10 cellular contexts compared by ENCODE assay signal in the genomic region with DNA sequence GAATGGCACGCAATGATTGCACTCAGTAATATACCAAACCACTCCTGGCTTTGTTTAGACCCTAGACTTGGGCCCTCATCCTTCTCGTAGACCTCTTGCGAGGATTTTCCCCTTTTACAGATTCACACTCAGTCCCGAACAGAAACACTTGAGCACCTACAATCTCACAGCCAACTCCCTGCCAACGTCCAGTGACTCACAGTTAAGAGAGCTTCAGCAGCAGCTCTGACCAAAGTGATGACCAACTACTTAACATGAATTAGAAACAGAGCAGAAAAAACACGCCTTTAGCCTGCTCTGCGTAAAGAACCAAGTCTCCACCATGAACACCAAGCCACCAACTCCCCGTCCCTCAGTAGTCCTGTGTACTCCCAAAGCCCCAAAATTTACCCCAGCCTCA. TPM values are rescaled to one million over a fixed set of nuclear protein-coding genes. Genes with fewer than 3 reads are reported as not detected.
DNase-seq lines count a peak whose midpoint lies in the region; ATAC-seq, FAIRE-seq and TF ChIP-seq lines count a peak whose summit lies in the region.
"Had no signal": no experiment of that assay in that cellular context is flagged by ENCODE, and none has a peak within 500 bp of the region (broad histone marks: within the 10 kb centered on the region; RNA-seq: fewer than 3 reads in every experiment).

No MANE protein-coding gene starts in this region.

- intact Hi-C loops in left cardiac atrium (cut with DNase I) (no loop called here), Right ventricle myocardium inferior (cut with DNase I) (no loop called here), right cardiac atrium (cut with DNase I) (no loop called here), pancreas (cut with DNase I) (no loop called here)
- intact Hi-C loops in activated CD8-positive, alpha-beta T cell treated with anti-CD3 and anti-CD28 coated beads for 36 hours (cut with micrococcal nuclease), result loop anchor here (5.0 kb wide), 1 partner anchor 36 kb away; the partner anchor contains the start of gene STX1A

- H3K9me3 Mint-ChIP-seq in activated CD8-positive, alpha-beta T cell treated with anti-CD3 and anti-CD28 coated beads for 36 hours, result peaks cover 2% of the 10 kb centered on the region
- H3K9me3 Mint-ChIP-seq in stimulated activated naive CD8-positive, alpha-beta T cell treated with anti-CD3 and anti-CD28 coated beads, Interleukin-15, amount 100 ng/mL, for 72 hours, result no peaks in the 10 kb centered on the region

- peaks cover 38% of the 10 kb centered on the region for H3K36me3 Mint-ChIP-seq in activated CD8-positive, alpha-beta T cell treated with anti-CD3 and anti-CD28 coated beads for 36 hours (ENCODE audit: low read depth)

- H3K4me1 ChIP-seq in right cardiac atrium (ENCODE audit: control insufficient read depth, insufficient read depth, low read length) (peaks cover 3% of the 10 kb centered on the region), pancreas (peaks cover 8 to 14% (median 12%) of the 10 kb centered on the region in 3 donors)
- peaks cover 23% of the 10 kb centered on the region for H3K4me1 ChIP-seq in effector memory CD4-positive, alpha-beta T cell (ENCODE audit: control insufficient read depth, insufficient read depth, low read length, poor library complexity, severe bottlenecking)

- H3K4me3 ChIP-seq in right cardiac atrium (ENCODE audit: low read length), result no peak overlapping the region
- H3K4me3 ChIP-seq in pancreas, result peak overlapping the region in 2 of 4 donors; percentile 95
- H3K4me3 ChIP-seq in effector memory CD4-positive, alpha-beta T cell (ENCODE audit: insufficient read depth, low read depth, low read length, poor library complexity, severe bottlenecking), result no peak overlapping the region

- H3K36me3 ChIP-seq in pancreas, result no peaks in the 10 kb centered on the region
- H3K36me3 ChIP-seq in effector memory CD4-positive, alpha-beta T cell (ENCODE audit: control insufficient read depth, insufficient read depth, low read length), result peaks cover 7% of the 10 kb centered on the region

- H3K4me1 Mint-ChIP-seq in activated CD8-positive, alpha-beta T cell treated with anti-CD3 and anti-CD28 coated beads for 36 hours (ENCODE audit: low read depth), result peaks cover 38% of the 10 kb centered on the region
- H3K4me1 Mint-ChIP-seq in stimulated activated naive CD8-positive, alpha-beta T cell treated with anti-CD3 and anti-CD28 coated beads, Interleukin-15, amount 100 ng/mL, for 72 hours, result peaks cover 40% of the 10 kb centered on the region

- DNase-seq in left cardiac atrium, result peak; percentile 23
- no peak for DNase-seq in Right ventricle myocardium inferior (ENCODE audit: missing footprints)
- DNase-seq in activated CD8-positive, alpha-beta T cell treated with anti-CD3 and anti-CD28 coated beads for 36 hours, result no peak
- DNase-seq in right cardiac atrium, result no peak
- no peak for DNase-seq in stimulated activated naive CD8-positive, alpha-beta T cell treated with anti-CD3 and anti-CD28 coated beads, Interleukin-15, amount 100 ng/mL, for 72 hours
- no peak for DNase-seq in NCI-H1694 (lab: John Stamatoyannopoulos, UW)
- DNase-seq in pancreas, result no peak
- no peak for DNase-seq in effector memory CD4-positive, alpha-beta T cell
- DNase-seq: occipital lobe, SHP77 had no signal

- no peak overlapping the region for H3K27ac Mint-ChIP-seq in activated CD8-positive, alpha-beta T cell treated with anti-CD3 and anti-CD28 coated beads for 36 hours
- peak overlapping the region; percentile 14 to 68 for H3K27ac Mint-ChIP-seq in stimulated activated naive CD8-positive, alpha-beta T cell treated with anti-CD3 and anti-CD28 coated beads, Interleukin-15, amount 100 ng/mL, for 72 hours

- TF ChIP-seq CTCF in activated CD8-positive, alpha-beta T cell treated with anti-CD3 and anti-CD28 coated beads for 36 hours (IDR thresholded peaks at IDR 0.05), result no peak
- no peak for TF ChIP-seq CTCF in pancreas (IDR thresholded peaks at IDR 0.05)

- CTCF ChIA-PET in activated CD8-positive, alpha-beta T cell treated with anti-CD3 and anti-CD28 coated beads for 36 hours (lab: Charles Lee), result interaction anchor here (1.0 kb wide), 1 partner anchor 13 kb away, joined by 4 read pairs; the partner anchor contains the start of gene VPS37D

- POLR2A ChIA-PET in activated CD8-positive, alpha-beta T cell treated with anti-CD3 and anti-CD28 coated beads for 36 hours (lab: Charles Lee), result interaction anchor here (0.5 kb wide), 1 partner anchor 59 kb away, joined by 3 read pairs; no protein-coding TSS in a partner anchor

- H3K27me3 ChIP-seq in right cardiac atrium (ENCODE audit: control insufficient read depth, insufficient read depth) (no peaks in the 10 kb centered on the region), pancreas (no peaks in the 10 kb centered on the region)
- H3K27me3 ChIP-seq in effector memory CD4-positive, alpha-beta T cell (replicated peaks; ENCODE audit: control insufficient read depth, insufficient read depth, low read length, poor library complexity, severe bottlenecking), result no peaks in the 10 kb centered on the region

- peak overlapping the region; percentile 53 for H3K27ac ChIP-seq in right cardiac atrium (ENCODE audit: low read length)
- no peak overlapping the region for H3K27ac ChIP-seq in pancreas
- no peak overlapping the region for H3K27ac ChIP-seq in effector memory CD4-positive, alpha-beta T cell (ENCODE audit: insufficient read depth, low read length, poor library complexity, severe bottlenecking)

- ATAC-seq in left cardiac atrium, result peak in 1 of 2 donors; percentile 22
- ATAC-seq in Right ventricle myocardium inferior, result no peak
- ATAC-seq in activated CD8-positive, alpha-beta T cell treated with anti-CD3 and anti-CD28 coated beads for 36 hours, result no peak
- no peak for ATAC-seq in right cardiac atrium
- no peak for ATAC-seq in stimulated activated naive CD8-positive, alpha-beta T cell treated with anti-CD3 and anti-CD28 coated beads, Interleukin-15, amount 100 ng/mL, for 72 hours
- no peak for ATAC-seq in pancreas

- 64% methylated on average over 8 of the region's 8 CpGs for WGBS in right cardiac atrium
- WGBS in pancreas, 2 donors, result 70 to 76% methylated on average over 8 of the region's 8 CpGs

- H3K4me3 Mint-ChIP-seq in activated CD8-positive, alpha-beta T cell treated with anti-CD3 and anti-CD28 coated beads for 36 hours, result peak overlapping the region; percentile 97
- H3K4me3 Mint-ChIP-seq in stimulated activated naive CD8-positive, alpha-beta T cell treated with anti-CD3 and anti-CD28 coated beads, Interleukin-15, amount 100 ng/mL, for 72 hours, result peak overlapping the region; percentile 99 to 100

- FAIRE-seq in pancreas (lab: Jason Lieb, UNC), result no peak

- no peaks in the 10 kb centered on the region for H3K27me3 Mint-ChIP-seq in activated CD8-positive, alpha-beta T cell treated with anti-CD3 and anti-CD28 coated beads for 36 hours
- H3K27me3 Mint-ChIP-seq in stimulated activated naive CD8-positive, alpha-beta T cell treated with anti-CD3 and anti-CD28 coated beads, Interleukin-15, amount 100 ng/mL, for 72 hours, result no peaks in the 10 kb centered on the region

- H3K9me3 ChIP-seq in right cardiac atrium (ENCODE audit: control insufficient read depth, low read length), result no peaks in the 10 kb centered on the region
- no peaks in the 10 kb centered on the region for H3K9me3 ChIP-seq in pancreas
- H3K9me3 ChIP-seq in effector memory CD4-positive, alpha-beta T cell (ENCODE audit: control insufficient read depth, low read length), result no peaks in the 10 kb centered on the region

RNA-seq across cellular contexts. Expression of gene DNAJC30, which starts 2.2 kb away (rescaled TPM):
- total RNA-seq in left cardiac atrium (10 to 100 TPM; 13.6 to 14.3 TPM), Right ventricle myocardium inferior (13.8 TPM), right cardiac atrium (10 to 100 TPM; 14.5 to 21.1 (median 17.6) TPM), pancreas (1 to 10 TPM; 4.1 to 8.2 (median 5.6) TPM)
- total RNA-seq in activated CD8-positive, alpha-beta T cell treated with anti-CD3 and anti-CD28 coated beads for 36 hours, result 1 to 10 TPM; 6.7 to 7.0 TPM
- polyA plus RNA-seq in right cardiac atrium (20.1 TPM), pancreas (1 to 10 TPM; 5.1 to 6.4 TPM)

RNA-seq across cellular contexts. Expression of gene BUD23, which starts 2.4 kb away (rescaled TPM):
- total RNA-seq in left cardiac atrium, result 10 to 100 TPM; 70.3 to 72.5 TPM
- total RNA-seq in Right ventricle myocardium inferior, result 81.1 TPM
- 100 to 1,000 TPM; 108 TPM for total RNA-seq in activated CD8-positive, alpha-beta T cell treated with anti-CD3 and anti-CD28 coated beads for 36 hours
- 10 to 100 TPM; 53.0 to 72.0 (median 58.9) TPM for total RNA-seq in right cardiac atrium
- polyA plus RNA-seq in right cardiac atrium, result 97.5 TPM
- 10 to 100 TPM; 26.9 to 36.8 (median 33.0) TPM for total RNA-seq in pancreas
- polyA plus RNA-seq in pancreas, result 10 to 100 TPM; 46.7 to 62.9 TPM

RNA-seq across cellular contexts. Expression of gene VPS37D, which starts 13.4 kb away (rescaled TPM):
- total RNA-seq in left cardiac atrium, result 1 to 10 TPM; 1.4 to 2.5 TPM
- total RNA-seq in Right ventricle myocardium inferior, result 3.0 TPM
- 1 to 10 TPM in 1 of 2 experiments, under 1 TPM in 1; 0.87 to 1.1 TPM for total RNA-seq in activated CD8-positive, alpha-beta T cell treated with anti-CD3 and anti-CD28 coated beads for 36 hours
- 1 to 10 TPM; 1.6 to 2.5 (median 2.1) TPM for total RNA-seq in right cardiac atrium
- 2.2 TPM for polyA plus RNA-seq in right cardiac atrium
- total RNA-seq in pancreas, result 1 to 10 TPM; 2.6 to 3.9 (median 2.9) TPM
- polyA plus RNA-seq in pancreas, result 1 to 10 TPM; 4.5 to 8.2 TPM

RNA-seq across cellular contexts. Expression of gene STX1A, which starts 38.4 kb away (rescaled TPM):
- total RNA-seq in left cardiac atrium (1 to 10 TPM; 2.0 to 2.6 TPM), Right ventricle myocardium inferior (1.6 TPM), right cardiac atrium (1 to 10 TPM; 1.7 to 3.1 (median 2.3) TPM), pancreas (10 to 100 TPM in 2 of 6 donors, 1 to 10 TPM in 4; 2.3 to 11.9 (median 6.9) TPM)
- total RNA-seq in activated CD8-positive, alpha-beta T cell treated with anti-CD3 and anti-CD28 coated beads for 36 hours, result 10 to 100 TPM; 11.4 to 11.5 TPM
- polyA plus RNA-seq in right cardiac atrium (1.8 TPM), pancreas (10 to 100 TPM; 31.8 to 95.7 TPM)

RNA-seq across cellular contexts. Expression of gene MLXIPL, which starts 56.7 kb away (rescaled TPM):
- total RNA-seq in left cardiac atrium (10 to 100 TPM; 14.0 to 29.1 TPM), Right ventricle myocardium inferior (6.4 TPM), right cardiac atrium (1 to 10 TPM; 3.2 to 5.9 (median 3.6) TPM), pancreas (10 to 100 TPM in 5 of 6 donors, 1 to 10 TPM in 1; 8.8 to 25.9 (median 19.5) TPM)
- not detected for total RNA-seq in activated CD8-positive, alpha-beta T cell treated with anti-CD3 and anti-CD28 coated beads for 36 hours
- polyA plus RNA-seq in right cardiac atrium (14.8 TPM), pancreas (100 to 1,000 TPM; 146 to 176 TPM)
- total RNA-seq: occipital lobe had no signal
